Comparison of ENCODE assay signal across 21 cellular contexts in the genomic region with DNA sequence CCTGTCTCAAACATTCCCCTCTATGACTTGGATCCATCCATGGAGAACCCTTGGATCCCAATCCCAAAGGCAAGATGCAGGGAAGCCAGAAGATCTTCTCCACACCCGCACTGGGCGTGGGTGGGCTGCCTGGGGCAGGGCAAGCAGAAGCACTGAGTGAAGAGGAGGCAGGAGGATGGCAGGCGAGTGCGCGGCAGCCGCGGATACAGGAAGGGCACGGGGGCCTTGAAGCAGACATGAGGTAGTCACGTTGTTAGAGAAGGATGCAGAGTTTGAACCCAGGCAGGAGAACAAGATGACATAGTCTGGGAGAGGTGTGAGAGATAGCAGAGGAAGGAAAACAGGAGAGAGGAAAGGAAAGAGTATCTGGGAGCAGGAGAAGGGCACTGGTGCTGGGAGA. TPM values are rescaled to one million over a fixed set of nuclear protein-coding genes. Genes with fewer than 3 reads are reported as not detected.
DNase-seq lines count a peak whose midpoint lies in the region; ATAC-seq and TF ChIP-seq lines count a peak whose summit lies in the region.
"Had no signal": no experiment of that assay in that cellular context is flagged by ENCODE, and none has a peak within 500 bp of the region (broad histone marks: within the 10 kb centered on the region; RNA-seq: fewer than 3 reads in every experiment).

No MANE protein-coding gene starts in this region.

- H3K4me1 ChIP-seq in right cardiac atrium (ENCODE audit: control insufficient read depth, insufficient read depth, low read length) = peaks cover 2% of the 10 kb centered on the region

- peaks cover 13% of the 10 kb centered on the region for H3K9me3 Mint-ChIP-seq in glutamatergic neuron (ENCODE audit: unreplicated experiment)
- no peaks in the 10 kb centered on the region for H3K9me3 Mint-ChIP-seq in nephron
- no peaks in the 10 kb centered on the region for H3K9me3 Mint-ChIP-seq in type B pancreatic cell

- no peaks in the 10 kb centered on the region for H3K9me3 ChIP-seq in right cardiac atrium (ENCODE audit: control insufficient read depth, low read length)

- TF ChIP-seq CTCF in glutamatergic neuron (IDR thresholded peaks at IDR 0.05; ENCODE audit: partially characterized antibody, unreplicated experiment) (no peak), nephron (IDR thresholded peaks at IDR 0.05; ENCODE audit: unreplicated experiment in 3 of 3) (no peak), type B pancreatic cell (conservative IDR thresholded peaks at IDR 0.05) (no peak)

- H3K27ac ChIP-seq in right cardiac atrium (ENCODE audit: low read length) = no peak overlapping the region

- no peak overlapping the region for H3K4me3 ChIP-seq in right cardiac atrium (ENCODE audit: low read length)

- WGBS in right cardiac atrium = 89% methylated on average over 9 of the region's 9 CpGs

- peak; percentile 43 for DNase-seq in Right ventricle myocardium inferior (ENCODE audit: missing footprints)
- DNase-seq in right cardiac atrium = no peak
- no peak for DNase-seq in glutamatergic neuron
- DNase-seq in type B pancreatic cell (ENCODE audit: extremely low spot score, unreplicated experiment) = no peak
- DNase-seq in CD1c-positive myeloid dendritic cell (ENCODE audit: extremely low spot score) = no peak
- DNase-seq in T-helper 2 cell = no peak
- DNase-seq: 8988T, DMS153, KG1, NCI-H1417, NCI-H187, NCI-H2107, NCI-H2227 treated with DMSO at 0.1 percent for 48 hours, NCI-H510A treated with DMSO at 0.1 percent for 48 hours, NCI-H774, SHP77 treated with DMSO at 0.1 percent for 48 hours had no signal

- ATAC-seq in Right ventricle myocardium inferior (no peak), right cardiac atrium (no peak), HG03108 (IDR thresholded peaks at IDR 0.05; ENCODE audit: unreplicated experiment) (no peak)

- peaks cover 5% of the 10 kb centered on the region for H3K36me3 Mint-ChIP-seq in glutamatergic neuron (ENCODE audit: unreplicated experiment)
- H3K36me3 Mint-ChIP-seq in nephron (ENCODE audit: low read depth) = peaks cover 14% of the 10 kb centered on the region
- H3K36me3 Mint-ChIP-seq in type B pancreatic cell = no peaks in the 10 kb centered on the region
- H3K36me3 Mint-ChIP-seq: CD14-positive monocyte had no signal

- peaks cover 29% of the 10 kb centered on the region for H3K4me1 Mint-ChIP-seq in glutamatergic neuron (ENCODE audit: low read depth, unreplicated experiment)
- H3K4me1 Mint-ChIP-seq in nephron = peaks cover 43% of the 10 kb centered on the region
- peaks cover 39% of the 10 kb centered on the region for H3K4me1 Mint-ChIP-seq in type B pancreatic cell (ENCODE audit: unreplicated experiment)

- intact Hi-C loops in Right ventricle myocardium inferior (cut with DNase I) (no loop called here), right cardiac atrium (cut with DNase I) (no loop called here)

- H3K27ac Mint-ChIP-seq in glutamatergic neuron (ENCODE audit: unreplicated experiment) (peak overlapping the region; percentile 64), nephron (peak overlapping the region in 2 of 3 experiments; percentile 15 to 42), type B pancreatic cell (no peak overlapping the region)
- H3K27ac Mint-ChIP-seq: CD14-positive monocyte had no signal

- peaks cover 2% of the 10 kb centered on the region for H3K27me3 Mint-ChIP-seq in glutamatergic neuron (ENCODE audit: unreplicated experiment)
- H3K27me3 Mint-ChIP-seq in nephron (ENCODE audit: low read depth) = peaks cover 4% of the 10 kb centered on the region
- H3K27me3 Mint-ChIP-seq in type B pancreatic cell = peaks cover 19% of the 10 kb centered on the region

- peak overlapping the region; percentile 60 for H3K4me3 Mint-ChIP-seq in glutamatergic neuron (ENCODE audit: unreplicated experiment)
- peak overlapping the region in 1 of 3 experiments; percentile 12 for H3K4me3 Mint-ChIP-seq in nephron
- peak overlapping the region; percentile 14 for H3K4me3 Mint-ChIP-seq in type B pancreatic cell

- no peaks in the 10 kb centered on the region for H3K27me3 ChIP-seq in right cardiac atrium (ENCODE audit: control insufficient read depth, insufficient read depth)

RNA-seq across cellular contexts. Expression of gene IGDCC3, which starts 5.1 kb away (rescaled TPM):
- 0.43 TPM for total RNA-seq in Right ventricle myocardium inferior
- under 1 TPM in 2 of 4 donors, not detected in 2; 0.09 to 0.14 TPM for total RNA-seq in right cardiac atrium
- 0.09 TPM for polyA plus RNA-seq in right cardiac atrium
- total RNA-seq in glutamatergic neuron (ENCODE audit: unreplicated experiment) = 342 TPM
- total RNA-seq in type B pancreatic cell (ENCODE audit: low replicate concordance) = 18.8 and 169 TPM in 2 replicates
- total RNA-seq: H4, RPMI7951 had no signal
- polyA plus RNA-seq: CD14-positive monocyte had no signal

RNA-seq across cellular contexts. Expression of gene IGDCC4, which starts 39.8 kb away (rescaled TPM):
- total RNA-seq in Right ventricle myocardium inferior (3.7 TPM), right cardiac atrium (1 to 10 TPM; 1.6 to 5.3 (median 4.4) TPM), glutamatergic neuron (ENCODE audit: unreplicated experiment) (53.9 TPM), type B pancreatic cell (ENCODE audit: low replicate concordance) (2.4 and 17.1 TPM in 2 replicates)
- 2.2 TPM for polyA plus RNA-seq in right cardiac atrium
- polyA plus RNA-seq: CD14-positive monocyte had no signal

Comparison
In these comparisons a context has a peak if more than half of its experiments do, and no peak if none do; other contexts are left out.
1. RNA of gene IGDCC3, which starts 5.1 kb away (total RNA-seq): 342 TPM in glutamatergic neuron (single experiment) and 18.8 to 169 TPM in type B pancreatic cell; 0.43 TPM in Right ventricle myocardium inferior (single experiment) and 0.09 to 0.14 TPM in right cardiac atrium; every median in the first group is over 10 times any median in the second.